ENCODE assay signal across 18 cellular contexts in the genomic region with DNA sequence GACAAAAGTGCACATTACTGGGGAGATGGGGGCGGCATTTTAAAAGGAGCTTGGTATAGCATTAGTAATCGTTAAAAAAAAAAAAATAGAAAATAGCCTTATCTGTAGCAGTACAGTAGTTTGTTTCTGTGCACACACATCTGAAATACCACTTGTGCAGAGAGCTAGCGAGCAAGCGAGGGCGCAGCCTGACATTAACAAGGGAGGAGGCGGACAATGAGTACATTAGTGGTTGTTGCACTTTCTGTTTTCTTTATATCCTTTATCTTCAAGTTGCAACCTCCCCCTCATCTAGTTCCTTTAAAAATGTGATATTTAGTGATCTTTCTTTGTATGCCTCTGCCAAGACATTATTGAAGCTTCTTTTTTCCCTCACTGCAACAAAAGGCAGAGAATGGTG. TPM values are rescaled to one million over a fixed set of nuclear protein-coding genes. Genes with fewer than 3 reads are reported as not detected.
DNase-seq lines count a peak whose midpoint lies in the region; ATAC-seq and TF ChIP-seq lines count a peak whose summit lies in the region.
"Had no signal": no experiment of that assay in that cellular context is flagged by ENCODE, and none has a peak within 500 bp of the region (broad histone marks: within the 10 kb centered on the region; RNA-seq: fewer than 3 reads in every experiment).

No MANE protein-coding gene starts in this region.

- H3K4me3 ChIP-seq in heart left ventricle (peak overlapping the region in 4 of 12 donors; percentile 18 to 43 (median 29)), neural progenitor cell (no peak overlapping the region), uterus (peak overlapping the region in 1 of 2 donors; percentile 13)
- H3K4me3 ChIP-seq: pancreas, tibial artery had no signal

- WGBS in heart left ventricle, 4 donors, result 48 to 64% (median 51%) methylated on average over 6 of the region's 6 CpGs

- peaks cover 8% of the 10 kb centered on the region for H3K36me3 Mint-ChIP-seq in neural progenitor cell

- no peaks in the 10 kb centered on the region for H3K27me3 Mint-ChIP-seq in neural progenitor cell (ENCODE audit: insufficient read depth, low read depth)
- H3K27me3 Mint-ChIP-seq: activated CD4-positive, alpha-beta memory T cell treated with anti-CD3 and anti-CD28 coated beads, Interleukin-2, amount 10 ng/mL, durations not matched to agents 7 days and 5 days; dendritic cell treated with granulocyte-macrophage colony-stimulating factor and Interleukin-4, amounts not matched to agents 40 ng/mL and 50 ng/mL, for 4 days had no signal

- H3F3A ChIP-seq in neural progenitor cell (ENCODE audit: low read depth), result no peaks in the 10 kb centered on the region

- no peak overlapping the region for H3K4me2 ChIP-seq in neural progenitor cell

- H3K4me1 ChIP-seq in heart left ventricle (peaks cover 0 to 45% (median 31%) of the 10 kb centered on the region in 12 donors), neural progenitor cell (peaks cover 18% of the 10 kb centered on the region), uterus (peaks cover 0 to 7% of the 10 kb centered on the region in 2 donors)
- H3K4me1 ChIP-seq: pancreas had no signal

- no peak for TF ChIP-seq CTCF in heart left ventricle (IDR thresholded peaks at IDR 0.05)
- TF ChIP-seq CTCF in neural progenitor cell (IDR thresholded peaks at IDR 0.05), result no peak
- no peak for TF ChIP-seq CTCF in uterus (IDR thresholded peaks at IDR 0.05)

- H3K27ac ChIP-seq in heart left ventricle (peak overlapping the region in 11 of 12 donors; percentile 15 to 76 (median 53)), neural progenitor cell (no peak overlapping the region), uterus (peak overlapping the region; percentile 41 to 43)
- H3K27ac ChIP-seq: pancreas, tibial artery had no signal

- peak overlapping the region; percentile 5 for H3K27ac Mint-ChIP-seq in neural progenitor cell
- H3K27ac Mint-ChIP-seq: activated CD4-positive, alpha-beta memory T cell treated with anti-CD3 and anti-CD28 coated beads, Interleukin-2, amount 10 ng/mL, durations not matched to agents 7 days and 5 days; dendritic cell treated with granulocyte-macrophage colony-stimulating factor and Interleukin-4, amounts not matched to agents 40 ng/mL and 50 ng/mL, for 4 days; HFFc6 had no signal

- intact Hi-C loops in heart left ventricle (cut with DNase I) (loop anchor here in 7 of 10 donors (2.0 to 10.0 kb wide), 9 partner anchors 49 to 129 kb away; no protein-coding TSS in a partner anchor), uterus (cut with DNase I; ENCODE audit: low total_unique reads) (no loop called here)

- peak; percentile 4 for DNase-seq in NCI-H510A (lab: John Stamatoyannopoulos, UW)
- no peak for DNase-seq in NCI-H510A treated with DMSO at 0.1 percent for 48 hours (lab: John Stamatoyannopoulos, UW)
- DNase-seq in heart left ventricle, result no peak
- DNase-seq in neural progenitor cell (ENCODE audit: low spot score), result no peak
- no peak for DNase-seq in uterus
- DNase-seq in NCI-H1105 treated with DMSO at 0.1 percent for 48 hours (lab: John Stamatoyannopoulos, UW), result no peak
- DNase-seq in DMS53 (lab: John Stamatoyannopoulos, UW), result no peak
- DNase-seq: 8988T; activated CD4-positive, alpha-beta memory T cell treated with anti-CD3 and anti-CD28 coated beads, Interleukin-2, amount 10 ng/mL, durations not matched to agents 7 days and 5 days; amniotic stem cell; HFFc6; Karpas-422; NCI-H1694 treated with DMSO at 0.1 percent for 48 hours; pancreas; T-helper 9 cell; tibial artery had no signal

- H3K9ac ChIP-seq in neural progenitor cell, result no peak overlapping the region

- peak in 3 of 4 donors; percentile 51 to 61 (median 53) for ATAC-seq in heart left ventricle
- ATAC-seq in HG02970 (IDR thresholded peaks at IDR 0.05; ENCODE audit: low FRiP score, unreplicated experiment), result no peak
- ATAC-seq: pancreas had no signal

- peaks cover 55% of the 10 kb centered on the region for H3K4me1 Mint-ChIP-seq in neural progenitor cell

- no peak overlapping the region for H2AFZ ChIP-seq in neural progenitor cell (replicated peaks)

- H3K27me3 ChIP-seq in heart left ventricle (no peaks in the 10 kb centered on the region), neural progenitor cell (no peaks in the 10 kb centered on the region), uterus (no peaks in the 10 kb centered on the region)
- H3K27me3 ChIP-seq: pancreas, tibial artery had no signal

- H3K79me2 ChIP-seq in neural progenitor cell (ENCODE audit: low read depth), result no peaks in the 10 kb centered on the region

- H3K9me3 ChIP-seq in heart left ventricle, result no peaks in the 10 kb centered on the region
- no peaks in the 10 kb centered on the region for H3K9me3 ChIP-seq in neural progenitor cell (ENCODE audit: low read depth)
- no peaks in the 10 kb centered on the region for H3K9me3 ChIP-seq in uterus
- H3K9me3 ChIP-seq: pancreas, tibial artery had no signal

- TF ChIP-seq POLR2A in heart left ventricle (IDR thresholded peaks at IDR 0.05) (no peak), uterus (IDR thresholded peaks at IDR 0.05) (no peak)

- H3K4me3 Mint-ChIP-seq in neural progenitor cell, result no peak overlapping the region
- H3K4me3 Mint-ChIP-seq: activated CD4-positive, alpha-beta memory T cell treated with anti-CD3 and anti-CD28 coated beads, Interleukin-2, amount 10 ng/mL, durations not matched to agents 7 days and 5 days; dendritic cell treated with granulocyte-macrophage colony-stimulating factor and Interleukin-4, amounts not matched to agents 40 ng/mL and 50 ng/mL, for 4 days; HFFc6 had no signal

- H3K36me3 ChIP-seq in heart left ventricle, result peaks cover 0 to 13% (median 3%) of the 10 kb centered on the region in 9 donors
- no peaks in the 10 kb centered on the region for H3K36me3 ChIP-seq in neural progenitor cell
- H3K36me3 ChIP-seq in uterus, result no peaks in the 10 kb centered on the region
- H3K36me3 ChIP-seq: pancreas had no signal

- no peaks in the 10 kb centered on the region for H3K9me3 Mint-ChIP-seq in neural progenitor cell
- H3K9me3 Mint-ChIP-seq: activated CD4-positive, alpha-beta memory T cell treated with anti-CD3 and anti-CD28 coated beads, Interleukin-2, amount 10 ng/mL, durations not matched to agents 7 days and 5 days; dendritic cell treated with granulocyte-macrophage colony-stimulating factor and Interleukin-4, amounts not matched to agents 40 ng/mL and 50 ng/mL, for 4 days; HFFc6 had no signal

- H4K20me1 ChIP-seq in neural progenitor cell (ENCODE audit: low read depth), result no peaks in the 10 kb centered on the region

RNA-seq across cellular contexts. Expression of gene PTPDC1, which starts 0.9 kb away (rescaled TPM):
- 10 to 100 TPM in 3 of 9 donors, 1 to 10 TPM in 6; 6.4 to 12.3 (median 9.5) TPM for total RNA-seq in heart left ventricle
- 1 to 10 TPM; 6.0 to 7.9 TPM for polyA plus RNA-seq in heart left ventricle
- total RNA-seq in neural progenitor cell (ENCODE audit: low replicate concordance), result 14.4 and 15.9 TPM in 2 replicates
- total RNA-seq in uterus, result 10 to 100 TPM in 3 of 4 donors, 1 to 10 TPM in 1; 5.9 to 21.6 (median 14.9) TPM
